Comparison of ENCODE assay signal across 29 cellular contexts in the genomic region with DNA sequence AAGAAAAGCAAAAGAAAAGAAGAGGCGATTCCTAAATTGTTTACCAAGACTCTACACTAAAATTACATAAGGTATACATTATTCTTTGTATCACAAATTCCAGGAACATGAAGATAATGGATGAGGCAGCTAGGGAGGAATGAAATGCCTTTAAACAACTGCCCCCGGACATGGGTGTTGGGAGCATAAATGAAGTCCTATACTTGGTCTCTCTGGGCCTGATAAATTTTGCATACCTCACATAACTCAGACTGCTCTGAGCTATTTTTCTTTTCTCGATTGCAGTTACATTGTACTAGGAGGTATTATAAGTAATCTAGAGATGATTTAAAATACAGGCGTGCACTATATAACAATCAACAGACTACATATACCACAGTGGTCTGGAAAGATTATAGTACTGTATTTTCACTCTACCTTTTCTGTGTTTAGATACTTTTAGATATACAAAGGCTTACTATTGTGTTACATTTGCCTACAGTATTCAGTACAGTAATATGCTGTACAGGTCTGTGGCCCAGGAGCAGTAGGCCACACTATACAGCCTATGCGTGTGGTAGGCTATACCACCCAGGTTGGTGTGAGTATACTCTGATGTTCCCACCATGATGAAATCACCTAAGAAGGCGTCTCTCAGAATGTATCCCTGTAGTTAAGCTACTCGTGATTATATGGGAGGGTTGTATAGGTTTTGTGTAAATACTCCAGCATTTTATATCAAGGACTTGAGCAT. TPM values are rescaled to one million over a fixed set of nuclear protein-coding genes. Genes with fewer than 3 reads are reported as not detected.
DNase-seq lines count a peak whose midpoint lies in the region; ATAC-seq and TF ChIP-seq lines count a peak whose summit lies in the region.
"Had no signal": no experiment of that assay in that cellular context is flagged by ENCODE, and none has a peak within 500 bp of the region (broad histone marks: within the 10 kb centered on the region; RNA-seq: fewer than 3 reads in every experiment).

No MANE protein-coding gene starts in this region.

- no peak for TF ChIP-seq POLR2A in adrenal gland (IDR thresholded peaks at IDR 0.05)

- H3K27ac Mint-ChIP-seq in HFFc6 (peak overlapping the region; percentile 93), mesothelial cell of epicardium (peak overlapping the region; percentile 98)
- no peak overlapping the region for H3K27ac Mint-ChIP-seq in activated CD4-positive, alpha-beta memory T cell treated with anti-CD3 and anti-CD28 coated beads, Interleukin-2, amount 10 ng/mL, durations not matched to agents 7 days and 5 days
- H3K27ac Mint-ChIP-seq: activated CD4-positive, alpha-beta T cell treated with anti-CD3 and anti-CD28 coated beads, Interleukin-2, amount 10 ng/mL, durations not matched to agents 24 days and 14 days had no signal

- TF ChIP-seq CTCF in AG10803 (conservative IDR thresholded peaks at IDR 0.05; ENCODE audit: low read length) (no peak), HFFc6 (IDR thresholded peaks at IDR 0.05) (no peak), mesothelial cell of epicardium (IDR thresholded peaks at IDR 0.05; ENCODE audit: unreplicated experiment) (no peak), adrenal gland (IDR thresholded peaks at IDR 0.05) (no peak)

- peak overlapping the region; percentile 64 for H3K4me3 Mint-ChIP-seq in HFFc6
- no peak overlapping the region for H3K4me3 Mint-ChIP-seq in mesothelial cell of epicardium
- no peak overlapping the region for H3K4me3 Mint-ChIP-seq in activated CD4-positive, alpha-beta memory T cell treated with anti-CD3 and anti-CD28 coated beads, Interleukin-2, amount 10 ng/mL, durations not matched to agents 7 days and 5 days
- H3K4me3 Mint-ChIP-seq: activated CD4-positive, alpha-beta T cell treated with anti-CD3 and anti-CD28 coated beads, Interleukin-2, amount 10 ng/mL, durations not matched to agents 24 days and 14 days had no signal

- H3K27me3 ChIP-seq in adrenal gland: no peaks in the 10 kb centered on the region
- H3K27me3 ChIP-seq: BLaER1 treated with 17β-estradiol and CSF1 and Interleukin-3, amounts not matched to agents 10 nM and 100 nM; colonic mucosa; esophagus muscularis mucosa; pancreas had no signal

- H3K9me3 ChIP-seq in adrenal gland (replicated peaks in 1 of 3): no peaks in the 10 kb centered on the region
- H3K9me3 ChIP-seq: BLaER1 treated with 17β-estradiol and CSF1 and Interleukin-3, amounts not matched to agents 10 nM and 100 nM; colonic mucosa; esophagus muscularis mucosa; HAP-1; pancreas; thoracic aorta had no signal

- WGBS in adrenal gland, 4 donors: 91 to 96% (median 94%) methylated on average over 7 of the region's 7 CpGs

- H3K4me3 ChIP-seq in AG10803 (ENCODE audit: low read length) (no peak overlapping the region), adrenal gland (no peak overlapping the region)
- H3K4me3 ChIP-seq: BLaER1 treated with 17β-estradiol and CSF1 and Interleukin-3, amounts not matched to agents 10 nM and 100 nM; colonic mucosa; esophagus muscularis mucosa; HAP-1; pancreas; thoracic aorta had no signal

- H3K27ac ChIP-seq in adrenal gland: no peak overlapping the region
- H3K27ac ChIP-seq: BLaER1 treated with 17β-estradiol and CSF1 and Interleukin-3, amounts not matched to agents 10 nM and 100 nM; colonic mucosa; pancreas; thoracic aorta; WERI-Rb-1 had no signal

- POLR2A ChIA-PET in activated CD4-positive, alpha-beta memory T cell treated with anti-CD3 and anti-CD28 coated beads, Interleukin-2, amount 10 ng/mL, durations not matched to agents 7 days and 5 days (lab: Charles Lee): no interaction called here

- no peak for ATAC-seq in GM19452 (IDR thresholded peaks at IDR 0.05; ENCODE audit: unreplicated experiment)
- ATAC-seq: pancreas had no signal

- H3K27me3 Mint-ChIP-seq in HFFc6 (ENCODE audit: insufficient read depth): peaks cover 2% of the 10 kb centered on the region; the same call in 1 of the 2 replicates
- no peaks in the 10 kb centered on the region for H3K27me3 Mint-ChIP-seq in mesothelial cell of epicardium (ENCODE audit: low read depth)
- no peaks in the 10 kb centered on the region for H3K27me3 Mint-ChIP-seq in activated CD4-positive, alpha-beta memory T cell treated with anti-CD3 and anti-CD28 coated beads, Interleukin-2, amount 10 ng/mL, durations not matched to agents 7 days and 5 days
- H3K27me3 Mint-ChIP-seq: activated CD4-positive, alpha-beta T cell treated with anti-CD3 and anti-CD28 coated beads, Interleukin-2, amount 10 ng/mL, durations not matched to agents 24 days and 14 days had no signal

- intact Hi-C loops in adrenal gland (cut with DNase I): no loop called here

- CTCF ChIA-PET in activated CD4-positive, alpha-beta memory T cell treated with anti-CD3 and anti-CD28 coated beads, Interleukin-2, amount 10 ng/mL, durations not matched to agents 7 days and 5 days (lab: Charles Lee): interaction anchor here (0.7 to 2.3 kb wide), 4 partner anchors 12 to 680 kb away, joined by 3 to 7 read pairs (median 5); partner anchors contain the start of gene FNTB

- H3K4me1 Mint-ChIP-seq in HFFc6 (ENCODE audit: low read depth): peaks cover 82% of the 10 kb centered on the region
- peaks cover 83% of the 10 kb centered on the region for H3K4me1 Mint-ChIP-seq in mesothelial cell of epicardium
- H3K4me1 Mint-ChIP-seq in activated CD4-positive, alpha-beta memory T cell treated with anti-CD3 and anti-CD28 coated beads, Interleukin-2, amount 10 ng/mL, durations not matched to agents 7 days and 5 days: peaks cover 45% of the 10 kb centered on the region

- H3K9me3 Mint-ChIP-seq in HFFc6 (no peaks in the 10 kb centered on the region), mesothelial cell of epicardium (no peaks in the 10 kb centered on the region)
- no peaks in the 10 kb centered on the region for H3K9me3 Mint-ChIP-seq in activated CD4-positive, alpha-beta memory T cell treated with anti-CD3 and anti-CD28 coated beads, Interleukin-2, amount 10 ng/mL, durations not matched to agents 7 days and 5 days
- H3K9me3 Mint-ChIP-seq: activated CD4-positive, alpha-beta T cell treated with anti-CD3 and anti-CD28 coated beads, Interleukin-2, amount 10 ng/mL, durations not matched to agents 24 days and 14 days; activated naive CD4-positive, alpha-beta T cell treated with anti-CD3 and anti-CD28 coated beads, Interleukin-2, amount 50 U/mL, for 72 hours had no signal

- H3K36me3 ChIP-seq in adrenal gland (replicated peaks in 1 of 2): no peaks in the 10 kb centered on the region
- H3K36me3 ChIP-seq: colonic mucosa, pancreas, thoracic aorta had no signal

- peaks cover 11 to 28% of the 10 kb centered on the region in 2 donors for H3K4me1 ChIP-seq in adrenal gland (replicated peaks in 1 of 2)
- H3K4me1 ChIP-seq: colonic mucosa, pancreas had no signal

- DNase-seq in AG10803 (ENCODE audit: low read depth): peak; percentile 63
- peak; percentile 57 for DNase-seq in HFFc6
- peak; percentile 32 for DNase-seq in astrocyte of the hippocampus (ENCODE audit: low read depth, low spot score)
- no peak for DNase-seq in mesothelial cell of epicardium (ENCODE audit: low spot score in 2 of 2, unreplicated experiment in 2 of 2)
- DNase-seq in activated CD4-positive, alpha-beta memory T cell treated with anti-CD3 and anti-CD28 coated beads, Interleukin-2, amount 10 ng/mL, durations not matched to agents 7 days and 5 days: no peak
- DNase-seq in T-helper 2 cell: no peak
- DNase-seq in adrenal gland: no peak
- DNase-seq: ACHN; activated CD4-positive, alpha-beta T cell treated with anti-CD3 and anti-CD28 coated beads, Interleukin-2, amount 10 ng/mL, durations not matched to agents 24 days and 14 days; colonic mucosa; DND-41; kidney glomerular epithelial cell; NCI-H187; NCI-H526 treated with DMSO at 0.1 percent for 48 hours; pancreas; stimulated activated CD4-positive, alpha-beta T cell treated with anti-CD3 and anti-CD28 coated beads, Interleukin-12 subunit alpha, Interleukin-12 subunit beta, amount 100 ng/mL, for 4 hours; stimulated activated CD4-positive, alpha-beta T cell treated with anti-CD3 and anti-CD28 coated beads, Interleukin-4, amount 100 ng/mL, for 4 hours; stimulated activated naive CD4-positive, alpha-beta T cell; T-helper 9 cell; WERI-Rb-1 had no signal

- peaks cover 13% of the 10 kb centered on the region for H3K36me3 Mint-ChIP-seq in HFFc6 (ENCODE audit: low read depth)
- peaks cover 3% of the 10 kb centered on the region for H3K36me3 Mint-ChIP-seq in mesothelial cell of epicardium
- peaks cover 11% of the 10 kb centered on the region for H3K36me3 Mint-ChIP-seq in activated CD4-positive, alpha-beta memory T cell treated with anti-CD3 and anti-CD28 coated beads, Interleukin-2, amount 10 ng/mL, durations not matched to agents 7 days and 5 days (ENCODE audit: low read depth)

RNA-seq across cellular contexts. Expression of gene FNTB, which starts 14.3 kb away (rescaled TPM):
- total RNA-seq in HFFc6 (2021; fragmentation: NEBNext Ultra II Directional; extraction: Animal tissue kit (Norgen Biotek cat#: 25700)): 10 to 100 TPM; 14.1 to 22.7 (median 18.0) TPM
- total RNA-seq in mesothelial cell of epicardium: 37.5 to 47.6 TPM (median 45.7 TPM) in 3 replicates
- total RNA-seq in activated CD4-positive, alpha-beta memory T cell treated with anti-CD3 and anti-CD28 coated beads, Interleukin-2, amount 10 ng/mL, durations not matched to agents 7 days and 5 days: 10 to 100 TPM; 12.3 to 16.1 TPM
- 10 to 100 TPM; 12.2 to 27.2 (median 25.0) TPM for total RNA-seq in adrenal gland
- 10 to 100 TPM; 18.0 to 20.2 (median 18.7) TPM for polyA plus RNA-seq in adrenal gland

RNA-seq across cellular contexts. Expression of gene RAB15, which starts 28.9 kb away (rescaled TPM):
- total RNA-seq in HFFc6 (2021; fragmentation: NEBNext Ultra II Directional; extraction: Animal tissue kit (Norgen Biotek cat#: 25700)): 1 to 10 TPM; 3.5 to 5.7 (median 5.0) TPM
- total RNA-seq in mesothelial cell of epicardium (23.1 to 25.0 TPM (median 24.5 TPM) in 3 replicates), adrenal gland (1 to 10 TPM in 7 of 8 donors, under 1 TPM in 1; 0.95 to 8.9 (median 3.2) TPM)
- 1 to 10 TPM; 1.5 to 1.7 TPM for total RNA-seq in activated CD4-positive, alpha-beta memory T cell treated with anti-CD3 and anti-CD28 coated beads, Interleukin-2, amount 10 ng/mL, durations not matched to agents 7 days and 5 days
- polyA plus RNA-seq in adrenal gland: 1 to 10 TPM; 3.6 to 8.6 (median 5.8) TPM

RNA-seq across cellular contexts. Expression of gene GPX2, which starts 58.5 kb away (rescaled TPM):
- total RNA-seq in HFFc6 (2021; fragmentation: NEBNext Ultra II Directional; extraction: Animal tissue kit (Norgen Biotek cat#: 25700)): not detected
- total RNA-seq in mesothelial cell of epicardium (0.58 to 0.63 TPM (median 0.61 TPM) in 3 replicates), adrenal gland (under 1 TPM in 2 of 8 donors, not detected in 6; 0.31 to 0.36 TPM)
- not detected for total RNA-seq in activated CD4-positive, alpha-beta memory T cell treated with anti-CD3 and anti-CD28 coated beads, Interleukin-2, amount 10 ng/mL, durations not matched to agents 7 days and 5 days
- 1 to 10 TPM in 1 of 3 donors, under 1 TPM in 1, not detected in 1; 0.73 to 1.4 TPM for polyA plus RNA-seq in adrenal gland
- total RNA-seq: activated CD4-positive, alpha-beta T cell treated with anti-CD3 and anti-CD28 coated beads, Interleukin-2, amount 10 ng/mL, durations not matched to agents 24 days and 14 days; activated naive CD4-positive, alpha-beta T cell treated with anti-CD3 and anti-CD28 coated beads, Interleukin-2, amount 50 U/mL, for 72 hours; esophagus muscularis mucosa; glomerular endothelial cell; LHCN-M2; myocyte had no signal

Comparison
In these comparisons a context has a peak if more than half of its experiments do, and no peak if none do; other contexts are left out.
1. DNase-seq: peak in AG10803 (single experiment), HFFc6 (single experiment) and astrocyte of the hippocampus (single experiment); none in mesothelial cell of epicardium (0 of 2), activated CD4-positive, alpha-beta memory T cell treated with anti-CD3 and anti-CD28 coated beads, Interleukin-2, amount 10 ng/mL, durations not matched to agents 7 days and 5 days (single experiment), T-helper 2 cell (0 of 5) and adrenal gland (0 of 7).